1 cellular context compared by ENCODE assay signal in the genomic region with DNA sequence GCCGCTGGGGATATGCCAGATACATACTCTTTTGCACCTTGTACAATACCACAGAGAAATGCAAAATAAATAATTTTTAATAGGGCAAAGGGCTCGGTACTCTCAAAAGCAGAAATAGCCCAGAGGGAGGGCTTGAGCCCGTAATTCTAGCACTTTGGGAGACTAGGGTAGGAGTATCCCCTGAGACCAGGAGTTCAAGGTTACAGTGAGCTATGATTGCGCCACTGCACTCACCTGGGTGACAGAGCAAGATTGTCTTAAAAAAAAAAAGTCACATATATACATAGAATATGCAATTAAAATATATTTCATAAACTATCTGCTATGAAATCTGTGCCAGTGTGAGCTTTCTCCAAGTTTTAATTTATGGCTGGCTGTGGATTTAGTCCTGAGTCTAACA.
TF ChIP-seq lines count a peak whose summit lies in the region.

No MANE protein-coding gene starts in this region.

TF ChIP-seq in GM12878, 131 proteins besides CTCF, POLR2A, EP300 and RAD21 (continued from another document):
- TF ChIP-seq BCL11A (IDR thresholded peaks at IDR 0.05; ENCODE audit: low read depth, low read length) = no peak
- no peak for TF ChIP-seq CHD1 (IDR thresholded peaks at IDR 0.05; ENCODE audit: low read depth, low read length)
- TF ChIP-seq, protein P1, sequence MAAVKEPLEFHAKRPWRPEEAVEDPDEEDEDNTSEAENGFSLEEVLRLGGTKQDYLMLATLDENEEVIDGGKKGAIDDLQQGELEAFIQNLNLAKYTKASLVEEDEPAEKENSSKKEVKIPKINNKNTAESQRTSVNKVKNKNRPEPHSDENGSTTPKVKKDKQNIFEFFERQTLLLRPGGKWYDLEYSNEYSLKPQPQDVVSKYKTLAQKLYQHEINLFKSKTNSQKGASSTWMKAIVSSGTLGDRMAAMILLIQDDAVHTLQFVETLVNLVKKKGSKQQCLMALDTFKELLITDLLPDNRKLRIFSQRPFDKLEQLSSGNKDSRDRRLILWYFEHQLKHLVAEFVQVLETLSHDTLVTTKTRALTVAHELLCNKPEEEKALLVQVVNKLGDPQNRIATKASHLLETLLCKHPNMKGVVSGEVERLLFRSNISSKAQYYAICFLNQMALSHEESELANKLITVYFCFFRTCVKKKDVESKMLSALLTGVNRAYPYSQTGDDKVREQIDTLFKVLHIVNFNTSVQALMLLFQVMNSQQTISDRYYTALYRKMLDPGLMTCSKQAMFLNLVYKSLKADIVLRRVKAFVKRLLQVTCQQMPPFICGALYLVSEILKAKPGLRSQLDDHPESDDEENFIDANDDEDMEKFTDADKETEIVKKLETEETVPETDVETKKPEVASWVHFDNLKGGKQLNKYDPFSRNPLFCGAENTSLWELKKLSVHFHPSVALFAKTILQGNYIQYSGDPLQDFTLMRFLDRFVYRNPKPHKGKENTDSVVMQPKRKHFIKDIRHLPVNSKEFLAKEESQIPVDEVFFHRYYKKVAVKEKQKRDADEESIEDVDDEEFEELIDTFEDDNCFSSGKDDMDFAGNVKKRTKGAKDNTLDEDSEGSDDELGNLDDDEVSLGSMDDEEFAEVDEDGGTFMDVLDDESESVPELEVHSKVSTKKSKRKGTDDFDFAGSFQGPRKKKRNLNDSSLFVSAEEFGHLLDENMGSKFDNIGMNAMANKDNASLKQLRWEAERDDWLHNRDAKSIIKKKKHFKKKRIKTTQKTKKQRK (IDR thresholded peaks at IDR 0.05; ENCODE audit: low read depth, low read length) = no peak
- TF ChIP-seq MYB (IDR thresholded peaks at IDR 0.05; ENCODE audit: borderline replicate concordance, low read depth, low read length) = no peak
- no peak for TF ChIP-seq MXI1 (IDR thresholded peaks at IDR 0.05; ENCODE audit: low read depth, low read length)
- TF ChIP-seq STAT1 (conservative IDR thresholded peaks at IDR 0.05) = no peak
- no peak for TF ChIP-seq JUNB (IDR thresholded peaks at IDR 0.05)
- no peak for TF ChIP-seq CBX3 (IDR thresholded peaks at IDR 0.05; ENCODE audit: borderline replicate concordance, low read depth)
- TF ChIP-seq RELA (IDR thresholded peaks at IDR 0.05; ENCODE audit: borderline replicate concordance, partially characterized antibody) = no peak
- TF ChIP-seq CBX5 (IDR thresholded peaks at IDR 0.05; ENCODE audit: low read depth) = no peak
- TF ChIP-seq, protein P2, sequence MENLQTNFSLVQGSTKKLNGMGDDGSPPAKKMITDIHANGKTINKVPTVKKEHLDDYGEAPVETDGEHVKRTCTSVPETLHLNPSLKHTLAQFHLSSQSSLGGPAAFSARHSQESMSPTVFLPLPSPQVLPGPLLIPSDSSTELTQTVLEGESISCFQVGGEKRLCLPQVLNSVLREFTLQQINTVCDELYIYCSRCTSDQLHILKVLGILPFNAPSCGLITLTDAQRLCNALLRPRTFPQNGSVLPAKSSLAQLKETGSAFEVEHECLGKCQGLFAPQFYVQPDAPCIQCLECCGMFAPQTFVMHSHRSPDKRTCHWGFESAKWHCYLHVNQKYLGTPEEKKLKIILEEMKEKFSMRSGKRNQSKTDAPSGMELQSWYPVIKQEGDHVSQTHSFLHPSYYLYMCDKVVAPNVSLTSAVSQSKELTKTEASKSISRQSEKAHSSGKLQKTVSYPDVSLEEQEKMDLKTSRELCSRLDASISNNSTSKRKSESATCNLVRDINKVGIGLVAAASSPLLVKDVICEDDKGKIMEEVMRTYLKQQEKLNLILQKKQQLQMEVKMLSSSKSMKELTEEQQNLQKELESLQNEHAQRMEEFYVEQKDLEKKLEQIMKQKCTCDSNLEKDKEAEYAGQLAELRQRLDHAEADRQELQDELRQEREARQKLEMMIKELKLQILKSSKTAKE (IDR thresholded peaks at IDR 0.05; ENCODE audit: low read depth, poor library complexity, severe bottlenecking) = no peak
TF ChIP-seq in GM12878: peak in this region for 0.
